10 cellular contexts compared by ENCODE assay signal in genomic region chr5:111755264-111755941, GRCh38. TPM values are rescaled to one million over a fixed set of nuclear protein-coding genes. Genes with fewer than 3 reads are reported as not detected.
DNase-seq lines count a peak whose midpoint lies in the region; ATAC-seq and TF ChIP-seq lines count a peak whose summit lies in the region.
"Had no signal": no experiment of that assay in that cellular context is flagged by ENCODE, and none has a peak within 500 bp of the region (broad histone marks: within the 10 kb centered on the region; RNA-seq: fewer than 3 reads in every experiment).

No MANE protein-coding gene starts in this region.

- H3K27ac Mint-ChIP-seq in stimulated activated memory B cell treated with anti-CD40 and anti-IgM and Interleukin-4, amounts not matched to agents 10 μg/mL and 1 μg/mL and 100 μg/mL, for 72 hours = no peak overlapping the region

- no peaks in the 10 kb centered on the region for H3K36me3 Mint-ChIP-seq in stimulated activated memory B cell treated with anti-CD40 and anti-IgM and Interleukin-4, amounts not matched to agents 10 μg/mL and 1 μg/mL and 100 μg/mL, for 72 hours

- ATAC-seq in left ventricle myocardium superior = no peak
- ATAC-seq in left lung = no peak
- no peak for ATAC-seq in upper lobe of right lung
- no peak for ATAC-seq in stimulated activated memory B cell treated with anti-CD40 and anti-IgM and Interleukin-4, amounts not matched to agents 10 μg/mL and 1 μg/mL and 100 μg/mL, for 72 hours

- H3K27ac ChIP-seq in left ventricle myocardium inferior (replicated peaks) (peak overlapping the region; percentile 97), left lung (peak overlapping the region in 1 of 2 donors; percentile 93), upper lobe of right lung (no peak overlapping the region), RWPE1 (no peak overlapping the region)

- intact Hi-C loops in left ventricle myocardium inferior (cut with micrococcal nuclease) = loop anchor here (5.0 kb wide), 1 partner anchor 203 kb away; no protein-coding TSS in a partner anchor
- intact Hi-C loops in left ventricle myocardium superior (cut with micrococcal nuclease) = loop anchor here (10.0 kb wide), 1 partner anchor 211 kb away; no protein-coding TSS in a partner anchor
- intact Hi-C loops in left lung (cut with DNase I) = loop anchor here in 1 of 2 donors (10.0 kb wide), 1 partner anchor 201 kb away; no protein-coding TSS in a partner anchor
- intact Hi-C loops in upper lobe of right lung (cut with DNase I) = no loop called here

- H3K4me3 ChIP-seq in left ventricle myocardium inferior (peak overlapping the region; percentile 80), adipocyte (ENCODE audit: low read length) (peak overlapping the region; percentile 95), left lung (peak overlapping the region; percentile 57 to 60), upper lobe of right lung (peak overlapping the region; percentile 65)

- POLR2A ChIA-PET in RWPE1 (lab: Yijun Ruan, JAX; ENCODE audit: low non-redundant PET) = no interaction called here

- peaks cover 15% of the 10 kb centered on the region for H3K4me1 Mint-ChIP-seq in stimulated activated memory B cell treated with anti-CD40 and anti-IgM and Interleukin-4, amounts not matched to agents 10 μg/mL and 1 μg/mL and 100 μg/mL, for 72 hours

- TF ChIP-seq CTCF in left ventricle myocardium inferior (IDR thresholded peaks at IDR 0.05; ENCODE audit: borderline replicate concordance) = no peak
- no peak for TF ChIP-seq CTCF in left lung (IDR thresholded peaks at IDR 0.05)
- TF ChIP-seq CTCF in upper lobe of right lung (IDR thresholded peaks at IDR 0.05) = no peak
- no peak for TF ChIP-seq CTCF in RWPE1 (conservative IDR thresholded peaks at IDR 0.05; ENCODE audit: low read depth)

- no peaks in the 10 kb centered on the region for H3K27me3 Mint-ChIP-seq in stimulated activated memory B cell treated with anti-CD40 and anti-IgM and Interleukin-4, amounts not matched to agents 10 μg/mL and 1 μg/mL and 100 μg/mL, for 72 hours

- H3K9me3 ChIP-seq in left ventricle myocardium inferior (replicated peaks) = no peaks in the 10 kb centered on the region
- H3K9me3 ChIP-seq in adipocyte (ENCODE audit: control insufficient read depth, low read length) = no peaks in the 10 kb centered on the region
- H3K9me3 ChIP-seq in left lung = no peaks in the 10 kb centered on the region
- H3K9me3 ChIP-seq in upper lobe of right lung = no peaks in the 10 kb centered on the region

- H3K9ac ChIP-seq in adipocyte (ENCODE audit: low read length) = peak overlapping the region; percentile 93

- H3K9me3 Mint-ChIP-seq in stimulated activated memory B cell treated with anti-CD40 and anti-IgM and Interleukin-4, amounts not matched to agents 10 μg/mL and 1 μg/mL and 100 μg/mL, for 72 hours = no peaks in the 10 kb centered on the region

- H3K36me3 ChIP-seq in left ventricle myocardium inferior (no peaks in the 10 kb centered on the region), adipocyte (ENCODE audit: control insufficient read depth, insufficient read depth, low read length, severe bottlenecking) (no peaks in the 10 kb centered on the region), left lung (no peaks in the 10 kb centered on the region), upper lobe of right lung (no peaks in the 10 kb centered on the region)

- CTCF ChIA-PET in RWPE1 (lab: Yijun Ruan, JAX) = interaction anchor here (0.6 to 0.7 kb wide), 2 partner anchors 101 to 224 kb away, joined by 3 to 6 read pairs; no protein-coding TSS in a partner anchor

- H3K4me1 ChIP-seq in left ventricle myocardium inferior (peaks cover 59% of the 10 kb centered on the region), adipocyte (ENCODE audit: control insufficient read depth, insufficient read depth, low read length) (peaks cover 31% of the 10 kb centered on the region), left lung (peaks cover 0 to 30% of the 10 kb centered on the region in 2 donors), upper lobe of right lung (peaks cover 13% of the 10 kb centered on the region)

- H3K27me3 ChIP-seq in left ventricle myocardium inferior (ENCODE audit: low read depth) = no peaks in the 10 kb centered on the region
- H3K27me3 ChIP-seq in adipocyte (replicated peaks; ENCODE audit: control insufficient read depth, insufficient read depth, low read length) = no peaks in the 10 kb centered on the region
- no peaks in the 10 kb centered on the region for H3K27me3 ChIP-seq in left lung
- no peaks in the 10 kb centered on the region for H3K27me3 ChIP-seq in upper lobe of right lung

- no peak overlapping the region for H3K4me3 Mint-ChIP-seq in stimulated activated memory B cell treated with anti-CD40 and anti-IgM and Interleukin-4, amounts not matched to agents 10 μg/mL and 1 μg/mL and 100 μg/mL, for 72 hours

- DNase-seq in left ventricle myocardium inferior = no peak
- DNase-seq in left ventricle myocardium superior = no peak
- DNase-seq in adipocyte (ENCODE audit: low read depth) = no peak
- no peak for DNase-seq in left lung
- DNase-seq in upper lobe of right lung = no peak
- no peak for DNase-seq in germinal center (ENCODE audit: low spot score)
- DNase-seq in RWPE1 (ENCODE audit: low spot score) = no peak
- DNase-seq: activated CD4-positive, alpha-beta T cell treated with anti-CD3 and anti-CD28 coated beads, Interleukin-2, amount 50 U/mL, for 4 hours; NCI-H2029 treated with DMSO at 0.1 percent for 48 hours had no signal

RNA-seq across cellular contexts. Expression of gene NREP, which starts 1.6 kb away (rescaled TPM):
- total RNA-seq in left ventricle myocardium inferior (27.5 TPM), left ventricle myocardium superior (38.6 TPM), left lung (10 to 100 TPM; 33.9 to 83.3 TPM), upper lobe of right lung (19.3 TPM)
